Comparison of ENCODE assay signal across 34 cellular contexts in genomic region chr10:60464659-60465058, GRCh38.
"Had no signal": no experiment of that assay in that cellular context is flagged by ENCODE, and none has a peak within 500 bp of the region (broad histone marks: within the 10 kb centered on the region; RNA-seq: fewer than 3 reads in every experiment).

No MANE protein-coding gene starts in this region.

- H3K4me3 Mint-ChIP-seq: activated B cell treated with CpG ODN at 0.5 μM for 24 hours; activated CD8-positive, alpha-beta T cell treated with anti-CD3 and anti-CD28 coated beads for 36 hours; activated naive CD4-positive, alpha-beta T cell treated with anti-CD3 and anti-CD28 coated beads for 36 hours; activated naive CD4-positive, alpha-beta T cell treated with anti-CD3 and anti-CD28 coated beads, Interleukin-2, amount 50 U/mL, for 24 hours; activated naive CD8-positive, alpha-beta T cell treated with anti-CD3 and anti-CD28 coated beads for 36 hours; activated T-cell treated with anti-CD3 and anti-CD28 coated beads, Interleukin-2, amount 50 U/mL, for 4 hours; activated T-helper 1 cell treated with anti-CD3 and anti-CD28 coated beads, Interleukin-12 subunit alpha, Interleukin-12 subunit beta, Interleukin-2, Interleukin-4 antibody, amounts not matched to agents 30 ng/mL and 10 ng/mL and 1 ng/mL, durations not matched to agents 14 hours and 24 hours and 36 hours; brain; dendritic cell treated with granulocyte-macrophage colony-stimulating factor and Interleukin-4, amounts not matched to agents 40 ng/mL and 50 ng/mL, for 4 days; effector memory CD8-positive, alpha-beta T cell; T-helper 1 cell treated with Interleukin-12 subunit alpha and Interleukin-12 subunit beta and Interleukin-4 antibody, amounts not matched to agents 30 μg/mL and 1 μg/mL, for 36 hours; T-helper 2 cell treated with Interferon-gamma antibody and Interleukin-4, amounts not matched to agents 5 μg/mL and 100 μg/mL, for 36 hours had no signal

- H3K27ac Mint-ChIP-seq: activated B cell treated with CpG ODN at 0.5 μM for 24 hours; activated CD8-positive, alpha-beta T cell treated with anti-CD3 and anti-CD28 coated beads for 36 hours; activated naive CD4-positive, alpha-beta T cell treated with anti-CD3 and anti-CD28 coated beads for 36 hours; activated naive CD4-positive, alpha-beta T cell treated with anti-CD3 and anti-CD28 coated beads, Interleukin-2, amount 50 U/mL, for 24 hours; activated naive CD8-positive, alpha-beta T cell treated with anti-CD3 and anti-CD28 coated beads for 36 hours; activated T-helper 1 cell treated with anti-CD3 and anti-CD28 coated beads, Interleukin-12 subunit alpha, Interleukin-12 subunit beta, Interleukin-2, Interleukin-4 antibody, amounts not matched to agents 30 ng/mL and 10 ng/mL and 1 ng/mL, durations not matched to agents 14 hours and 24 hours and 36 hours; activated T-helper 2 cell treated with anti-CD3 and anti-CD28 coated beads, Interferon-gamma antibody, Interleukin-2, Interleukin-4, amounts not matched to agents 10 μg/mL and 5 μg/mL and 100 μg/mL, durations not matched to agents 14 hours and 24 hours and 36 hours; dendritic cell treated with granulocyte-macrophage colony-stimulating factor and Interleukin-4, amounts not matched to agents 40 ng/mL and 50 ng/mL, for 4 days; effector memory CD8-positive, alpha-beta T cell; T-helper 1 cell treated with Interleukin-12 subunit alpha and Interleukin-12 subunit beta and Interleukin-4 antibody, amounts not matched to agents 30 μg/mL and 1 μg/mL, for 36 hours; T-helper 2 cell treated with Interferon-gamma antibody and Interleukin-4, amounts not matched to agents 5 μg/mL and 100 μg/mL, for 36 hours had no signal

- H3K9me3 Mint-ChIP-seq: activated B cell treated with CpG ODN at 0.5 μM for 24 hours; activated CD8-positive, alpha-beta T cell treated with anti-CD3 and anti-CD28 coated beads for 36 hours; activated naive CD4-positive, alpha-beta T cell treated with anti-CD3 and anti-CD28 coated beads for 36 hours; activated naive CD4-positive, alpha-beta T cell treated with anti-CD3 and anti-CD28 coated beads, Interleukin-2, amount 50 U/mL, for 24 hours; activated naive CD8-positive, alpha-beta T cell treated with anti-CD3 and anti-CD28 coated beads for 36 hours; activated T-cell treated with anti-CD3 and anti-CD28 coated beads, Interleukin-2, amount 50 U/mL, for 4 hours; activated T-helper 1 cell treated with anti-CD3 and anti-CD28 coated beads, Interleukin-12 subunit alpha, Interleukin-12 subunit beta, Interleukin-2, Interleukin-4 antibody, amounts not matched to agents 30 ng/mL and 10 ng/mL and 1 ng/mL, durations not matched to agents 14 hours and 24 hours and 36 hours; activated T-helper 2 cell treated with anti-CD3 and anti-CD28 coated beads, Interferon-gamma antibody, Interleukin-2, Interleukin-4, amounts not matched to agents 10 μg/mL and 5 μg/mL and 100 μg/mL, durations not matched to agents 14 hours and 24 hours and 36 hours; brain; dendritic cell treated with granulocyte-macrophage colony-stimulating factor and Interleukin-4, amounts not matched to agents 40 ng/mL and 50 ng/mL, for 4 days; effector memory CD8-positive, alpha-beta T cell; T-helper 1 cell treated with Interleukin-12 subunit alpha and Interleukin-12 subunit beta and Interleukin-4 antibody, amounts not matched to agents 30 μg/mL and 1 μg/mL, for 36 hours; T-helper 2 cell treated with Interferon-gamma antibody and Interleukin-4, amounts not matched to agents 5 μg/mL and 100 μg/mL, for 36 hours had no signal

- H3K27ac ChIP-seq: ascending aorta, breast epithelium, cardiac muscle cell, coronary artery, esophagus muscularis mucosa, foreskin keratinocyte, gastrocnemius medialis, heart left ventricle, WERI-Rb-1 had no signal

- H3K4me1 Mint-ChIP-seq: activated naive CD8-positive, alpha-beta T cell treated with anti-CD3 and anti-CD28 coated beads for 36 hours had no signal

- H3K36me3 ChIP-seq: ascending aorta, breast epithelium, cardiac muscle cell, esophagus muscularis mucosa, gastrocnemius medialis, heart left ventricle, WERI-Rb-1 had no signal

- H3K27me3 Mint-ChIP-seq: activated B cell treated with CpG ODN at 0.5 μM for 24 hours; activated CD8-positive, alpha-beta T cell treated with anti-CD3 and anti-CD28 coated beads for 36 hours; activated naive CD4-positive, alpha-beta T cell treated with anti-CD3 and anti-CD28 coated beads, Interleukin-2, amount 50 U/mL, for 24 hours; activated naive CD8-positive, alpha-beta T cell treated with anti-CD3 and anti-CD28 coated beads for 36 hours; brain; dendritic cell treated with granulocyte-macrophage colony-stimulating factor and Interleukin-4, amounts not matched to agents 40 ng/mL and 50 ng/mL, for 4 days; effector memory CD8-positive, alpha-beta T cell had no signal

- H3K4me3 ChIP-seq: ascending aorta, breast epithelium, cardiac muscle cell, coronary artery, dorsolateral prefrontal cortex, esophagus muscularis mucosa, gastrocnemius medialis, heart left ventricle had no signal

- H3K9me3 ChIP-seq: ascending aorta, breast epithelium, esophagus muscularis mucosa, gastrocnemius medialis, heart left ventricle had no signal

- ATAC-seq: activated CD4-positive, CD25-positive, alpha-beta regulatory T cell treated with anti-CD3 and anti-CD28 coated beads, Interleukin-2, amount 50 U/mL, for 24 hours; activated CD8-positive, alpha-beta T cell treated with anti-CD3 and anti-CD28 coated beads for 36 hours; activated T-cell treated with anti-CD3 and anti-CD28 coated beads, Interleukin-2, amount 50 U/mL, for 4 hours; effector memory CD8-positive, alpha-beta T cell; foreskin keratinocyte; gastrocnemius medialis; heart left ventricle had no signal

- H3K4me1 ChIP-seq: ascending aorta, breast epithelium, esophagus muscularis mucosa, gastrocnemius medialis had no signal

- H3K27me3 ChIP-seq: ascending aorta, breast epithelium, cardiac muscle cell, dorsolateral prefrontal cortex, esophagus muscularis mucosa, foreskin keratinocyte, gastrocnemius medialis, heart left ventricle had no signal

- DNase-seq: activated B cell treated with CpG ODN at 0.5 μM for 24 hours; activated CD4-positive, alpha-beta T cell treated with anti-CD3 and anti-CD28 coated beads for 48 hours; activated CD4-positive, alpha-beta T cell treated with anti-CD3 and anti-CD28 coated beads, Interleukin-2, amount 50 U/mL, for 1 hour; activated CD4-positive, alpha-beta T cell treated with anti-CD3 and anti-CD28 coated beads, Interleukin-2, amount 50 U/mL, for 48 hours; activated CD8-positive, alpha-beta memory T cell treated with anti-CD3 and anti-CD28 coated beads for 24 hours; activated CD8-positive, alpha-beta T cell treated with anti-CD3 and anti-CD28 coated beads for 36 hours; activated effector memory CD4-positive, alpha-beta T cell treated with anti-CD3 and anti-CD28 coated beads, Interleukin-2, amount 50 U/mL, for 16 hours; activated naive CD4-positive, alpha-beta T cell treated with anti-CD3 and anti-CD28 coated beads for 36 hours; activated naive CD8-positive, alpha-beta T cell treated with anti-CD3 and anti-CD28 coated beads for 36 hours; activated T-cell treated with anti-CD3 and anti-CD28 coated beads, Interleukin-2, amount 50 U/mL, for 4 hours; central memory CD4-positive, alpha-beta T cell; cerebellar nuclear complex; dorsolateral prefrontal cortex; effector memory CD8-positive, alpha-beta T cell; erythroblast; foreskin keratinocyte; gastrocnemius medialis; glutamatergic neuron; heart left ventricle; T1000; WERI-Rb-1 had no signal

- H3K36me3 Mint-ChIP-seq: activated naive CD8-positive, alpha-beta T cell treated with anti-CD3 and anti-CD28 coated beads for 36 hours had no signal
